Comparison of ENCODE assay signal across 1 cellular context in genomic region chr13:76754414-76754813, GRCh38.
TF ChIP-seq lines count a peak whose summit lies in the region.

No MANE protein-coding gene starts in this region.

TF ChIP-seq in GM23338, 12 proteins besides CTCF, POLR2A, EP300 and RAD21 (continued from another document):
- TF ChIP-seq REST (IDR thresholded peaks at IDR 0.05; ENCODE audit: unreplicated experiment) (no peak), STAT1 (IDR thresholded peaks at IDR 0.05; ENCODE audit: unreplicated experiment) (no peak), ZNF114 (CRISPR knock-in tag; IDR thresholded peaks at IDR 0.05) (no peak), JUNB (IDR thresholded peaks at IDR 0.05; ENCODE audit: unreplicated experiment) (no peak), POLR2AphosphoS5 (IDR thresholded peaks at IDR 0.05; ENCODE audit: low read depth) (no peak)
TF ChIP-seq in GM23338: peak in this region for 0.
